10 cellular contexts compared by ENCODE assay signal in the genomic region with DNA sequence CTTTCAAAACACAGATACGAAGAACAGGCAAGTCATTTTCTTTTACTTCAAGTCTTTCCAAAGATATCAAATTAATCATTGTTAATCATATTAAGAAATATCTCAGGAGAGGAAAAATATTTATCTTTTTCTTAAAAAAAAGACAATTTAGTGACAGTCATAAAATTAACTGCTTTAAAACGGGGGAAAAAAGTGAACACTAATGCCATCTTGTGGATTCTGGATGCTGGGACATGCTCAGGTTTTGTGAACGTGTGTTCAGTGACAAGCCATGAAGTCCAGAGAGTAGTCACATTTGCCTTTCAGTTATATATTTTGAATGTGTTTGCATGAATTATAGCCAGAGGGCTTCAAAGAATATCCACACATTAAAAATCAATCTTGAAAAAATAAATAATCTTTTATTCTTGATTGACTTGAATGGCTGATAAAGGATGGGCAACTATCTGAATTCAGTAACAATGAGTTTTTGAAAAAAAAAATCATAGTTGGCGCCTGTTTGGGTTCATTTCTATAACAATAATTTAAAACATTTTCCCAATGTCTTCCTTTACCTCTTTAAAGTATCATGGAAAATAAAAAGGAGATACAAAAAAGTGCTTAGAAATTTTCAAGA.
DNase-seq lines count a peak whose midpoint lies in the region; ATAC-seq and TF ChIP-seq lines count a peak whose summit lies in the region.
"Had no signal": no experiment of that assay in that cellular context is flagged by ENCODE, and none has a peak within 500 bp of the region (broad histone marks: within the 10 kb centered on the region; RNA-seq: fewer than 3 reads in every experiment).

No MANE protein-coding gene starts in this region.

- H3K27ac ChIP-seq in endodermal cell (ENCODE audit: low read depth, low read length) (no peak overlapping the region), ovary (no peak overlapping the region)
- H3K27ac ChIP-seq: neutrophil had no signal

- peaks cover 8% of the 10 kb centered on the region for H3K9me3 Mint-ChIP-seq in endodermal cell

- 52 to 100% methylated on average over 1 to 3 of the region's 4 CpGs for WGBS in endodermal cell (ENCODE audit: insufficient coverage in 1 of 2, insufficient read length in 1 of 2), 2 experiments
- WGBS in ovary, 3 donors, result 42 to 47% (median 43%) methylated on average over 4 of the region's 4 CpGs

- H3K27me3 ChIP-seq in endodermal cell (ENCODE audit: control insufficient read depth, insufficient read depth, low read length, poor library complexity, severe bottlenecking) (no peaks in the 10 kb centered on the region), ovary (no peaks in the 10 kb centered on the region)
- H3K27me3 ChIP-seq: neutrophil had no signal

- peak; percentile 69 for TF ChIP-seq CTCF in AG09309 (IDR thresholded peaks at IDR 0.05; ENCODE audit: control insufficient read depth, insufficient read depth, low read depth, low read length, missing control alignments)
- TF ChIP-seq CTCF in endodermal cell (conservative IDR thresholded peaks at IDR 0.05), result peak; percentile 80
- peak in 2 of 3 donors; percentile 35 to 45 for TF ChIP-seq CTCF in ovary (IDR thresholded peaks at IDR 0.05)

- no peaks in the 10 kb centered on the region for H3K4me1 ChIP-seq in endodermal cell (ENCODE audit: control insufficient read depth, insufficient read depth, low read length)
- no peaks in the 10 kb centered on the region for H3K4me1 ChIP-seq in ovary (ENCODE audit: insufficient read depth)

- no peaks in the 10 kb centered on the region for H3K36me3 Mint-ChIP-seq in endodermal cell (ENCODE audit: low read depth)
- H3K36me3 Mint-ChIP-seq: T-cell had no signal

- no peak overlapping the region for H3K4me3 ChIP-seq in AG09309 (ENCODE audit: control insufficient read depth, low read depth, low read length)
- no peak overlapping the region for H3K4me3 ChIP-seq in endodermal cell (ENCODE audit: low read length)
- H3K4me3 ChIP-seq in ovary, result no peak overlapping the region

- H3K27me3 Mint-ChIP-seq in endodermal cell (ENCODE audit: insufficient read depth), result no peaks in the 10 kb centered on the region
- H3K27me3 Mint-ChIP-seq: T-cell had no signal

- DNase-seq in AG09309 (ENCODE audit: low read depth), result peak; percentile 4
- peak; percentile 63 for DNase-seq in GM03348 (ENCODE audit: low spot score)
- DNase-seq in NCI-H774 (lab: John Stamatoyannopoulos, UW), result peak; percentile 4
- DNase-seq in endodermal cell, result no peak
- DNase-seq in ovary, result no peak
- DNase-seq in amniotic stem cell (lab: John Stamatoyannopoulos, UW), result no peak
- no peak for DNase-seq in activated effector memory CD4-positive, alpha-beta T cell treated with anti-CD3 and anti-CD28 coated beads, Interleukin-2, amount 50 U/mL, for 16 hours

- TF ChIP-seq POLR2A in ovary (IDR thresholded peaks at IDR 0.05), result no peak

- no peak overlapping the region for H3K9ac ChIP-seq in endodermal cell (ENCODE audit: extremely low read depth, low read length, poor library complexity, severe bottlenecking)

- H3K27ac Mint-ChIP-seq in endodermal cell, result no peak overlapping the region
- H3K27ac Mint-ChIP-seq: T-cell had no signal

- H3K4me1 Mint-ChIP-seq in endodermal cell, result no peaks in the 10 kb centered on the region

- no peak overlapping the region for H3K4me3 Mint-ChIP-seq in endodermal cell
- H3K4me3 Mint-ChIP-seq: T-cell had no signal

- intact Hi-C loops in ovary (cut with DNase I), result loop anchor here in 1 of 4 donors (10.0 kb wide), 1 partner anchor 206 kb away; no protein-coding TSS in a partner anchor

- no peak for TF ChIP-seq EP300 in ovary (IDR thresholded peaks at IDR 0.05)

- no peaks in the 10 kb centered on the region for H3K9me3 ChIP-seq in endodermal cell (ENCODE audit: control insufficient read depth, low read length)
- no peaks in the 10 kb centered on the region for H3K9me3 ChIP-seq in ovary
- H3K9me3 ChIP-seq: neutrophil had no signal

- ATAC-seq in HG02970 (IDR thresholded peaks at IDR 0.05; ENCODE audit: low FRiP score, unreplicated experiment), result peak; percentile 56
- ATAC-seq: T-cell had no signal

- no peaks in the 10 kb centered on the region for H3K36me3 ChIP-seq in endodermal cell (ENCODE audit: control insufficient read depth, insufficient read depth, low read length)
- no peaks in the 10 kb centered on the region for H3K36me3 ChIP-seq in ovary
- H3K36me3 ChIP-seq: neutrophil had no signal

Comparison
In these comparisons a context has a peak if more than half of its experiments do, and no peak if none do; other contexts are left out.
1. DNase-seq: peak in AG09309 (single experiment), GM03348 (single experiment) and NCI-H774 (single experiment); none in endodermal cell (single experiment), ovary (0 of 5), amniotic stem cell (single experiment) and activated effector memory CD4-positive, alpha-beta T cell treated with anti-CD3 and anti-CD28 coated beads, Interleukin-2, amount 50 U/mL, for 16 hours (single experiment).
2. Peak in every context shown above with its lines, with median percentiles within 50 percentile points of each other: CTCF ChIP-seq.